9 cellular contexts compared by ENCODE assay signal in genomic region chr6:4281341-4282293, GRCh38.
DNase-seq lines count a peak whose midpoint lies in the region; FAIRE-seq and TF ChIP-seq lines count a peak whose summit lies in the region.
"Had no signal": no experiment of that assay in that cellular context is flagged by ENCODE, and none has a peak within 500 bp of the region (broad histone marks: within the 10 kb centered on the region; RNA-seq: fewer than 3 reads in every experiment).

No MANE protein-coding gene starts in this region.

- peak overlapping the region; percentile 17; the same call in 1 of the 2 replicates for H3K4me3 ChIP-seq in H7 (ENCODE audit: insufficient read depth, low read depth, low read length)
- H3K4me3 ChIP-seq in WERI-Rb-1 (ENCODE audit: low read depth, low read length) = no peak overlapping the region
- no peak overlapping the region for H3K4me3 ChIP-seq in BE2C (ENCODE audit: low read depth, low read length)

- TF ChIP-seq POLR2A in GM12891 (IDR thresholded peaks at IDR 0.05; ENCODE audit: low read depth, low read length) = no peak

- TF ChIP-seq CTCF in WERI-Rb-1 (IDR thresholded peaks at IDR 0.05; ENCODE audit: low read depth, low read length) (no peak), BE2C (IDR thresholded peaks at IDR 0.05; ENCODE audit: low read depth, low read length) (no peak)

- no peaks in the 10 kb centered on the region for H3K9me3 ChIP-seq in WERI-Rb-1 (ENCODE audit: severe bottlenecking)
- H3K9me3 ChIP-seq in BE2C = no peaks in the 10 kb centered on the region; the same call in 1 of the 2 replicates

- H3K27ac ChIP-seq in WERI-Rb-1 = no peak overlapping the region

- no peaks in the 10 kb centered on the region for H3K4me1 ChIP-seq in BE2C

- no peaks in the 10 kb centered on the region for H3K36me3 ChIP-seq in H7 (replicated peaks; ENCODE audit: control insufficient read depth, insufficient read depth, low read length)
- H3K36me3 ChIP-seq in WERI-Rb-1 = no peaks in the 10 kb centered on the region
- no peaks in the 10 kb centered on the region for H3K36me3 ChIP-seq in BE2C

- peak; percentile 64 for DNase-seq in GM12891 (ENCODE audit: insufficient read length, low spot score)
- peak; percentile 82 for DNase-seq in H7
- peak; percentile 89 for DNase-seq in NCI-H1105 (lab: John Stamatoyannopoulos, UW)
- peak; percentile 62 for DNase-seq in activated CD8-positive, alpha-beta memory T cell treated with anti-CD3 and anti-CD28 coated beads, Interleukin-2, amount 50 U/mL, for 48 hours
- DNase-seq in globus pallidus (ENCODE audit: low spot score) = peak; percentile 12
- DNase-seq in occipital lobe (lab: John Stamatoyannopoulos, UW) = peak; percentile 72
- DNase-seq in WERI-Rb-1 = no peak
- no peak for DNase-seq in BE2C

- FAIRE-seq in GM12891 (lab: Jason Lieb, UNC) = peak; percentile 80
- FAIRE-seq: TTC549 had no signal

- peaks cover 19% of the 10 kb centered on the region for H3K27me3 ChIP-seq in H7 (ENCODE audit: control insufficient read depth, insufficient read depth, low read length)
- peaks cover 7% of the 10 kb centered on the region for H3K27me3 ChIP-seq in WERI-Rb-1 (ENCODE audit: insufficient read depth, low read depth, severe bottlenecking)
- H3K27me3 ChIP-seq in BE2C = peaks cover 5% of the 10 kb centered on the region

TF ChIP-seq in GM12891, 5 proteins besides CTCF, POLR2A, EP300 and RAD21:
- TF ChIP-seq SPI1 (IDR thresholded peaks at IDR 0.05; ENCODE audit: low read depth, low read length) = peak; percentile 92
- no peak for TF ChIP-seq POU2F2 (IDR thresholded peaks at IDR 0.05; ENCODE audit: low read depth, low read length)
- TF ChIP-seq PAX5 (IDR thresholded peaks at IDR 0.05; ENCODE audit: insufficient read depth, low read length, severe bottlenecking) = no peak
- no peak for TF ChIP-seq POLR2AphosphoS5 (IDR thresholded peaks at IDR 0.05; ENCODE audit: low read depth, low read length)
- no peak for TF ChIP-seq TAF1 (IDR thresholded peaks at IDR 0.05; ENCODE audit: low read depth, low read length)
TF ChIP-seq in GM12891: peak in this region for 1.

Comparison
In these comparisons a context has a peak if more than half of its experiments do, and no peak if none do; other contexts are left out.
1. DNase-seq: peak in GM12891 (single experiment), H7 (single experiment), NCI-H1105 (single experiment), activated CD8-positive, alpha-beta memory T cell treated with anti-CD3 and anti-CD28 coated beads, Interleukin-2, amount 50 U/mL, for 48 hours (single experiment), globus pallidus (single experiment) and occipital lobe (single experiment); none in WERI-Rb-1 (single experiment) and BE2C (single experiment).